In the genomic region with DNA sequence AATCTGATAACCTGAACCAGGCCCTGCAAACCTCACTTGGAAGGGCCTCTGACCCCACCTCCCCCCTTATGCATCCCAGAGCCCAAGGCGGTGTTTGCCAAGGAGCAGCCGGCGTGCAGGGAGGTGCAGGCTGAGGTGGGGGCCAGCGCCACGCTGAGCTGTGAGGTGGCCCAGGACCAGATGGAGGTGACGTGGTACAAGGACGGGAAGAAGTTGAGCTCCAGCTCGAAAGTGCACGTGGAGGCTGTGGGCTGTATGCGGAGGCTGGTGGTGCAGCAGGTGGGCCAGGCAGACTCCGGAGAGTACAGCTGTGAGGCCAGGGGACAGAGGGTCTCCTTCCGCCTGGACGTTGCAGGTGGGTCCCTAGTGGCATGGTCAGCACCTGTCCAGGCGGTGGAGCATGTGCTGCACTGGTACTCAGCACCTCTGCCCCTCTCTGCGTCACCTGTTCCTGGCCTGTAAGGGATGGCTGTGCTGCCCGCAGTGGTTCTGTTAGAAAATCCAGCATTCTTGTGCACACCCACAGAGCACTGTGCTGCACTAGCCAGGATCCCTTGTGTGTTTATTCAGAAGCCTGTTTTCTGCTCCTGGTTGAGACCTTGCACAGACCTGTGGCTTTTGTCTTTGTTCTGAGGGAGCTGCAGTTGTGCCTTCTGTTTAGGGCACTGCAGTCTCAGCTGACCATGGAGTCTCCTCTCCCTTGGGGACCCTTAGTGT, we compare ENCODE assay signal across 33 cellular contexts.
"Had no signal": no experiment of that assay in that cellular context is flagged by ENCODE, and none has a peak within 500 bp of the region (broad histone marks: within the 10 kb centered on the region; RNA-seq: fewer than 3 reads in every experiment).

No MANE protein-coding gene starts in this region.

- H3K4me3 ChIP-seq: ascending aorta, cardiac muscle cell, coronary artery, dorsolateral prefrontal cortex, lower lobe of right lung, neural progenitor cell, upper lobe of right lung had no signal

- H3K4me3 Mint-ChIP-seq: activated naive CD4-positive, alpha-beta T cell treated with anti-CD3 and anti-CD28 coated beads, Interleukin-2, amount 10 ng/mL, durations not matched to agents 7 days and 5 days; activated naive CD8-positive, alpha-beta T cell treated with anti-CD3 and anti-CD28 coated beads, Interleukin-2, amount 10 ng/mL, durations not matched to agents 7 days and 5 days; brain; effector memory CD8-positive, alpha-beta T cell; immature natural killer cell; natural killer cell; neural progenitor cell; stimulated activated memory B cell treated with anti-CD40 and anti-IgM and Interleukin-4, amounts not matched to agents 10 μg/mL and 1 μg/mL and 100 μg/mL, for 72 hours; stimulated activated naive CD8-positive, alpha-beta T cell treated with anti-CD3 and anti-CD28 coated beads, Interleukin-15, amount 100 ng/mL, for 72 hours; T-helper 17 cell had no signal

- ATAC-seq: effector memory CD8-positive, alpha-beta T cell; lower lobe of right lung; natural killer cell; sciatic nerve; stimulated activated memory B cell treated with anti-CD40 and anti-IgM and Interleukin-4, amounts not matched to agents 10 μg/mL and 1 μg/mL and 100 μg/mL, for 72 hours; stimulated activated naive CD8-positive, alpha-beta T cell treated with anti-CD3 and anti-CD28 coated beads, Interleukin-15, amount 100 ng/mL, for 72 hours; T-helper 17 cell; upper lobe of right lung had no signal

- H3K27ac ChIP-seq: ascending aorta, cardiac muscle cell, coronary artery, dorsolateral prefrontal cortex, lower lobe of right lung, neural progenitor cell, upper lobe of right lung had no signal

- H3K27me3 Mint-ChIP-seq: activated naive CD4-positive, alpha-beta T cell treated with anti-CD3 and anti-CD28 coated beads, Interleukin-2, amount 10 ng/mL, durations not matched to agents 7 days and 5 days; activated naive CD8-positive, alpha-beta T cell treated with anti-CD3 and anti-CD28 coated beads, Interleukin-2, amount 10 ng/mL, durations not matched to agents 7 days and 5 days; brain; effector memory CD8-positive, alpha-beta T cell; progenitor cell of endocrine pancreas; stimulated activated memory B cell treated with anti-CD40 and anti-IgM and Interleukin-4, amounts not matched to agents 10 μg/mL and 1 μg/mL and 100 μg/mL, for 72 hours; stimulated activated naive CD8-positive, alpha-beta T cell treated with anti-CD3 and anti-CD28 coated beads, Interleukin-15, amount 100 ng/mL, for 72 hours; T-helper 17 cell had no signal

- H3K4me1 Mint-ChIP-seq: activated naive CD4-positive, alpha-beta T cell treated with anti-CD3 and anti-CD28 coated beads, Interleukin-2, amount 10 ng/mL, durations not matched to agents 7 days and 5 days; natural killer cell; stimulated activated memory B cell treated with anti-CD40 and anti-IgM and Interleukin-4, amounts not matched to agents 10 μg/mL and 1 μg/mL and 100 μg/mL, for 72 hours had no signal

- H3K36me3 ChIP-seq: neural progenitor cell, upper lobe of right lung had no signal

- H3K9me3 Mint-ChIP-seq: activated naive CD8-positive, alpha-beta T cell treated with anti-CD3 and anti-CD28 coated beads, Interleukin-2, amount 10 ng/mL, durations not matched to agents 7 days and 5 days; effector memory CD8-positive, alpha-beta T cell; immature natural killer cell; natural killer cell; neural progenitor cell; stimulated activated memory B cell treated with anti-CD40 and anti-IgM and Interleukin-4, amounts not matched to agents 10 μg/mL and 1 μg/mL and 100 μg/mL, for 72 hours had no signal

- H3K36me3 Mint-ChIP-seq: natural killer cell had no signal

- H3K27me3 ChIP-seq: ascending aorta, cardiac muscle cell, neural progenitor cell, upper lobe of right lung had no signal

- H3K27ac Mint-ChIP-seq: activated naive CD4-positive, alpha-beta T cell treated with anti-CD3 and anti-CD28 coated beads, Interleukin-2, amount 10 ng/mL, durations not matched to agents 7 days and 5 days; activated naive CD8-positive, alpha-beta T cell treated with anti-CD3 and anti-CD28 coated beads, Interleukin-2, amount 10 ng/mL, durations not matched to agents 7 days and 5 days; brain; effector memory CD8-positive, alpha-beta T cell; immature natural killer cell; natural killer cell; progenitor cell of endocrine pancreas; stimulated activated memory B cell treated with anti-CD40 and anti-IgM and Interleukin-4, amounts not matched to agents 10 μg/mL and 1 μg/mL and 100 μg/mL, for 72 hours; stimulated activated naive CD8-positive, alpha-beta T cell treated with anti-CD3 and anti-CD28 coated beads, Interleukin-15, amount 100 ng/mL, for 72 hours; T-helper 17 cell had no signal

- H3K4me1 ChIP-seq: ascending aorta, lower lobe of right lung, neural progenitor cell, upper lobe of right lung had no signal

- DNase-seq: activated CD4-positive, alpha-beta T cell treated with anti-CD3 and anti-CD28 coated beads, Interleukin-2, amount 50 U/mL, for 1 hour; activated CD4-positive, CD25-positive, alpha-beta regulatory T cell treated with anti-CD3 and anti-CD28 coated beads, Interleukin-2, amount 50 U/mL, for 72 hours; activated gamma-delta T cell; activated naive CD4-positive, alpha-beta T cell treated with anti-CD3 and anti-CD28 coated beads, Interleukin-2, amount 10 ng/mL, durations not matched to agents 7 days and 5 days; activated naive CD8-positive, alpha-beta T cell treated with anti-CD3 and anti-CD28 coated beads, Interleukin-2, amount 10 ng/mL, durations not matched to agents 7 days and 5 days; activated T-cell treated with anti-CD3 and anti-CD28 coated beads, Interleukin-2, amount 50 U/mL, for 1 hour; cerebellar nuclear complex; dorsolateral prefrontal cortex; effector memory CD8-positive, alpha-beta T cell; erythroblast; hypothalamus; immature natural killer cell; lower lobe of right lung; mesenchymal stem cell; natural killer cell; retina; small intestine; stimulated activated CD4-positive, alpha-beta T cell treated with anti-CD3 and anti-CD28 coated beads, Interleukin-1b, Interleukin-23, amount 100 ng/mL, for 48 hours; stimulated activated CD4-positive, alpha-beta T cell treated with anti-CD3 and anti-CD28 coated beads, Interleukin-4, amount 100 ng/mL, for 4 hours; stimulated activated CD8-positive, alpha-beta memory T cell treated with anti-CD3 and anti-CD28 coated beads, Interleukin-4, amount 100 ng/mL, for 48 hours; stimulated activated naive CD8-positive, alpha-beta T cell treated with anti-CD3 and anti-CD28 coated beads, Interleukin-15, amount 100 ng/mL, for 72 hours; substantia nigra; T-helper 17 cell; T1000; upper lobe of right lung had no signal

- H3K9me3 ChIP-seq: upper lobe of right lung had no signal
